Comparison of ENCODE assay signal across 18 cellular contexts in the genomic region with DNA sequence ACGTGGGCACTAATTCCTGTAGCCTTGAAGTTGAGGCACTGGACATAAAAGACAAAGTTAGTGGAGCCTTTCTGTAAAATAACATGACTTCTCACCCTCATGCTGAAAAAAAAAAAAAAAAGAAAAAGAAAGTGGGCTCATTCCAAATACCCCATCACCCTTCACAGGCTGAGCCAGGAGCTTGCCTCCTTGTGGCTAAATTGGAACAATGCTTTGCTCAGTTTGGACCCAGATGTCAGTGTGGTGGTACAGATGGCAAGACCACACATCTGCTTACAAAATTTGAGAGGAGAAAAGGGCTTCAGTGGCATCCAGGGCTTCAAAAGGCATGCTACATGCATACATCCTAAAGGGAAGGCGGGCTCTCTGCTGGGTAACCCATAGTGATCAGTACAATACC.
DNase-seq lines count a peak whose midpoint lies in the region; ATAC-seq and TF ChIP-seq lines count a peak whose summit lies in the region.
"Had no signal": no experiment of that assay in that cellular context is flagged by ENCODE, and none has a peak within 500 bp of the region (broad histone marks: within the 10 kb centered on the region; RNA-seq: fewer than 3 reads in every experiment).

No MANE protein-coding gene starts in this region.

- ATAC-seq in GM23338: peak; percentile 83
- ATAC-seq in memory B cell (ENCODE audit: low read depth): no peak
- no peak for ATAC-seq in GM18867 (IDR thresholded peaks at IDR 0.05; ENCODE audit: unreplicated experiment)
- ATAC-seq: stimulated activated naive CD8-positive, alpha-beta T cell treated with anti-CD3 and anti-CD28 coated beads, Interleukin-15, Interleukin-2, amounts not matched to agents 100 U/mL and 50 U/mL, for 24 hours had no signal

- H3K36me3 Mint-ChIP-seq in GM23338 (ENCODE audit: low read depth) (no peaks in the 10 kb centered on the region), memory B cell (peaks cover 21% of the 10 kb centered on the region)

- no peak overlapping the region for H3K27ac ChIP-seq in GM23338 (ENCODE audit: low read depth)
- H3K27ac ChIP-seq: A549, colonic mucosa, Peyer's patch had no signal

- H3K4me3 ChIP-seq in GM23338: no peak overlapping the region
- no peak overlapping the region for H3K4me3 ChIP-seq in adipocyte (ENCODE audit: low read length)
- H3K4me3 ChIP-seq: A549, colonic mucosa, Peyer's patch had no signal

- H3K9ac ChIP-seq in adipocyte (ENCODE audit: low read length): peak overlapping the region; percentile 14

- H3F3A ChIP-seq in GM23338 (replicated peaks; ENCODE audit: low read depth): no peaks in the 10 kb centered on the region

- H2AFZ ChIP-seq in GM23338: no peak overlapping the region

- no peaks in the 10 kb centered on the region for H3K9me3 Mint-ChIP-seq in GM23338
- no peaks in the 10 kb centered on the region for H3K9me3 Mint-ChIP-seq in memory B cell
- H3K9me3 Mint-ChIP-seq: CD8-positive, alpha-beta memory T cell had no signal

- no peaks in the 10 kb centered on the region for H3K79me2 ChIP-seq in GM23338 (replicated peaks; ENCODE audit: insufficient read depth)

- H3K4me3 Mint-ChIP-seq in GM23338 (no peak overlapping the region), memory B cell (no peak overlapping the region)
- H3K4me3 Mint-ChIP-seq: CD8-positive, alpha-beta memory T cell had no signal

- H3K36me3 ChIP-seq in GM23338 (ENCODE audit: insufficient read depth): no peaks in the 10 kb centered on the region
- peaks cover 8% of the 10 kb centered on the region for H3K36me3 ChIP-seq in adipocyte (ENCODE audit: control insufficient read depth, insufficient read depth, low read length, severe bottlenecking)
- H3K36me3 ChIP-seq: colonic mucosa, Peyer's patch had no signal

- no peaks in the 10 kb centered on the region for H3K9me2 ChIP-seq in GM23338 (ENCODE audit: insufficient read depth)

- H3K4me2 ChIP-seq in GM23338: no peak overlapping the region
- H3K4me2 ChIP-seq: A549 had no signal

- H3K27me3 ChIP-seq in GM23338 (ENCODE audit: insufficient read depth) (no peaks in the 10 kb centered on the region), adipocyte (replicated peaks; ENCODE audit: control insufficient read depth, insufficient read depth, low read length) (no peaks in the 10 kb centered on the region)
- H3K27me3 ChIP-seq: colonic mucosa, Peyer's patch had no signal

- H3K27me3 Mint-ChIP-seq in GM23338 (ENCODE audit: insufficient read depth, low read depth, poor library complexity) (peaks cover 2% of the 10 kb centered on the region), memory B cell (no peaks in the 10 kb centered on the region)

- H4K20me1 ChIP-seq in GM23338 (replicated peaks; ENCODE audit: insufficient read depth): no peaks in the 10 kb centered on the region

- no peak for DNase-seq in AG09319 (ENCODE audit: extremely low read depth, low read depth)
- peak; percentile 53 for DNase-seq in GM23338 (ENCODE audit: low spot score)
- no peak for DNase-seq in adipocyte (ENCODE audit: low read depth)
- DNase-seq in memory B cell (ENCODE audit: low spot score in 2 of 2): no peak
- DNase-seq in pons (ENCODE audit: low spot score): no peak
- DNase-seq in activated gamma-delta T cell (lab: John Stamatoyannopoulos, UW): no peak
- no peak for DNase-seq in NCI-H2227 (lab: John Stamatoyannopoulos, UW; ENCODE audit: unreplicated experiment)
- DNase-seq: activated naive CD4-positive, alpha-beta T cell treated with Interleukin-2 at 50 U/mL for 16 hours; CD8-positive, alpha-beta memory T cell; colonic mucosa; IMR-90; MV-4-11; NCI-H2029 treated with DMSO at 0.1 percent for 48 hours; NCI-H774; Peyer's patch; stimulated activated naive CD8-positive, alpha-beta T cell treated with anti-CD3 and anti-CD28 coated beads, Interleukin-15, Interleukin-2, amounts not matched to agents 100 U/mL and 50 U/mL, for 24 hours had no signal

- H3K4me1 ChIP-seq in GM23338 (ENCODE audit: insufficient read depth) (0 out of 2 replicates have a peak, but pooled peaks cover 5% of the 10 kb centered on the region), adipocyte (ENCODE audit: control insufficient read depth, insufficient read depth, low read length) (peaks cover 76% of the 10 kb centered on the region)
- H3K4me1 ChIP-seq: A549, colonic mucosa, Peyer's patch had no signal

- H3K4me1 Mint-ChIP-seq in GM23338: no peaks in the 10 kb centered on the region; the same call in 2 of the 3 replicates
- H3K4me1 Mint-ChIP-seq in memory B cell: peaks cover 51% of the 10 kb centered on the region
- H3K4me1 Mint-ChIP-seq: CD8-positive, alpha-beta memory T cell had no signal

- H3K27ac Mint-ChIP-seq in GM23338 (no peak overlapping the region), memory B cell (peak overlapping the region; percentile 75)
- H3K27ac Mint-ChIP-seq: CD8-positive, alpha-beta memory T cell had no signal

- H3K9me3 ChIP-seq in adipocyte (ENCODE audit: control insufficient read depth, low read length): no peaks in the 10 kb centered on the region
- H3K9me3 ChIP-seq: A549, colonic mucosa, Peyer's patch had no signal

- TF ChIP-seq CTCF in AG09319 (IDR thresholded peaks at IDR 0.05; ENCODE audit: low read depth, low read length) (peak; percentile 8; the same call in 1 of the 2 replicates), GM23338 (conservative IDR thresholded peaks at IDR 0.05; ENCODE audit: low read depth in 2 of 2) (peak; percentile 61 to 69)

TF ChIP-seq in GM23338, 12 proteins besides CTCF, POLR2A, EP300 and RAD21 (continues in another document):
- TF ChIP-seq EZH2 (IDR thresholded peaks at IDR 0.05; ENCODE audit: low read depth, unreplicated experiment) (no peak), CREB1 (CRISPR knock-in tag; IDR thresholded peaks at IDR 0.05; ENCODE audit: low read depth) (no peak), NANOG (IDR thresholded peaks at IDR 0.05; ENCODE audit: borderline replicate concordance) (no peak), EZH2phosphoT487 (IDR thresholded peaks at IDR 0.05; ENCODE audit: unreplicated experiment) (no peak)
- TF ChIP-seq, protein P1, sequence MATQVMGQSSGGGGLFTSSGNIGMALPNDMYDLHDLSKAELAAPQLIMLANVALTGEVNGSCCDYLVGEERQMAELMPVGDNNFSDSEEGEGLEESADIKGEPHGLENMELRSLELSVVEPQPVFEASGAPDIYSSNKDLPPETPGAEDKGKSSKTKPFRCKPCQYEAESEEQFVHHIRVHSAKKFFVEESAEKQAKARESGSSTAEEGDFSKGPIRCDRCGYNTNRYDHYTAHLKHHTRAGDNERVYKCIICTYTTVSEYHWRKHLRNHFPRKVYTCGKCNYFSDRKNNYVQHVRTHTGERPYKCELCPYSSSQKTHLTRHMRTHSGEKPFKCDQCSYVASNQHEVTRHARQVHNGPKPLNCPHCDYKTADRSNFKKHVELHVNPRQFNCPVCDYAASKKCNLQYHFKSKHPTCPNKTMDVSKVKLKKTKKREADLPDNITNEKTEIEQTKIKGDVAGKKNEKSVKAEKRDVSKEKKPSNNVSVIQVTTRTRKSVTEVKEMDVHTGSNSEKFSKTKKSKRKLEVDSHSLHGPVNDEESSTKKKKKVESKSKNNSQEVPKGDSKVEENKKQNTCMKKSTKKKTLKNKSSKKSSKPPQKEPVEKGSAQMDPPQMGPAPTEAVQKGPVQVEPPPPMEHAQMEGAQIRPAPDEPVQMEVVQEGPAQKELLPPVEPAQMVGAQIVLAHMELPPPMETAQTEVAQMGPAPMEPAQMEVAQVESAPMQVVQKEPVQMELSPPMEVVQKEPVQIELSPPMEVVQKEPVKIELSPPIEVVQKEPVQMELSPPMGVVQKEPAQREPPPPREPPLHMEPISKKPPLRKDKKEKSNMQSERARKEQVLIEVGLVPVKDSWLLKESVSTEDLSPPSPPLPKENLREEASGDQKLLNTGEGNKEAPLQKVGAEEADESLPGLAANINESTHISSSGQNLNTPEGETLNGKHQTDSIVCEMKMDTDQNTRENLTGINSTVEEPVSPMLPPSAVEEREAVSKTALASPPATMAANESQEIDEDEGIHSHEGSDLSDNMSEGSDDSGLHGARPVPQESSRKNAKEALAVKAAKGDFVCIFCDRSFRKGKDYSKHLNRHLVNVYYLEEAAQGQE (IDR thresholded peaks at IDR 0.05; ENCODE audit: unreplicated experiment): no peak
